Comparison of ENCODE assay signal across 15 cellular contexts in genomic region chr18:66749475-66750035, GRCh38.
DNase-seq lines count a peak whose midpoint lies in the region; TF ChIP-seq lines count a peak whose summit lies in the region.
"Had no signal": no experiment of that assay in that cellular context is flagged by ENCODE, and none has a peak within 500 bp of the region (broad histone marks: within the 10 kb centered on the region; RNA-seq: fewer than 3 reads in every experiment).

No MANE protein-coding gene starts in this region.

- no peaks in the 10 kb centered on the region for H3K36me3 ChIP-seq in SK-N-MC (ENCODE audit: insufficient read depth, low read length)
- no peaks in the 10 kb centered on the region for H3K36me3 ChIP-seq in esophagus muscularis mucosa

- in situ Hi-C loops in GM13977 (cut with MboI; ENCODE audit: low pct_unique_long_range_greater_than_20kb, low sequenced_read_pairs, unreplicated experiment), result no loop called here

- H3K9ac ChIP-seq in SK-N-MC (ENCODE audit: insufficient read length), result peak overlapping the region; percentile 41

- no peak overlapping the region for H3K27ac ChIP-seq in C4-2B
- peak overlapping the region; percentile 86 for H3K27ac ChIP-seq in SK-N-MC
- H3K27ac ChIP-seq in esophagus muscularis mucosa (replicated peaks in 1 of 4), result no peak overlapping the region

- intact Hi-C loops in esophagus muscularis mucosa (cut with DNase I), result no loop called here

- H3K9me3 ChIP-seq in SK-N-MC (ENCODE audit: low read depth, low read length) (no peaks in the 10 kb centered on the region), esophagus muscularis mucosa (no peaks in the 10 kb centered on the region)

- H3K4me3 ChIP-seq in SK-N-MC (peak overlapping the region; percentile 58), esophagus muscularis mucosa (no peak overlapping the region)

- TF ChIP-seq CTCF in C4-2B (conservative IDR thresholded peaks at IDR 0.05) (0 out of 2 replicates have a peak, but pooled peaks have one; percentile 9), esophagus muscularis mucosa (IDR thresholded peaks at IDR 0.05) (no peak), GM13977 (IDR thresholded peaks at IDR 0.05; ENCODE audit: extremely low read depth, insufficient read depth, missing control alignments) (no peak)

- TF ChIP-seq POLR2A in esophagus muscularis mucosa (IDR thresholded peaks at IDR 0.05; ENCODE audit: low read depth), result no peak

- H3K4me1 ChIP-seq in esophagus muscularis mucosa, result no peaks in the 10 kb centered on the region

- no peak for TF ChIP-seq EP300 in esophagus muscularis mucosa (IDR thresholded peaks at IDR 0.05)

- peak; percentile 53 for DNase-seq in NCI-H146 (lab: John Stamatoyannopoulos, UW)
- DNase-seq in SK-N-MC (ENCODE audit: low read depth, low spot score), result no peak
- peak; percentile 1 for DNase-seq in iris pigment epithelial cell (ENCODE audit: low read depth)
- DNase-seq in esophagus muscularis mucosa (ENCODE audit: extremely low spot score), result no peak
- no peak for DNase-seq in cerebellum (ENCODE audit: low spot score)
- no peak for DNase-seq in NCI-H187 treated with DMSO at 0.1 percent for 48 hours (lab: John Stamatoyannopoulos, UW)
- DNase-seq in GM13977 (ENCODE audit: low spot score), result no peak
- DNase-seq: CD4-positive, CD25-positive, alpha-beta regulatory T cell; H7; NCI-H1105; NCI-H187; NCI-H774; SIG-M5; T-helper 2 cell had no signal

- H3K27me3 ChIP-seq in esophagus muscularis mucosa, result no peaks in the 10 kb centered on the region

Comparison
In these comparisons a context has a peak if more than half of its experiments do, and no peak if none do; other contexts are left out.
1. DNase-seq: peak in NCI-H146 (single experiment) and iris pigment epithelial cell (single experiment); none in SK-N-MC (single experiment), esophagus muscularis mucosa (single experiment), cerebellum (single experiment), NCI-H187 treated with DMSO at 0.1 percent for 48 hours (single experiment) and GM13977 (single experiment).